Comparison of ENCODE assay signal across 7 cellular contexts in the genomic region with DNA sequence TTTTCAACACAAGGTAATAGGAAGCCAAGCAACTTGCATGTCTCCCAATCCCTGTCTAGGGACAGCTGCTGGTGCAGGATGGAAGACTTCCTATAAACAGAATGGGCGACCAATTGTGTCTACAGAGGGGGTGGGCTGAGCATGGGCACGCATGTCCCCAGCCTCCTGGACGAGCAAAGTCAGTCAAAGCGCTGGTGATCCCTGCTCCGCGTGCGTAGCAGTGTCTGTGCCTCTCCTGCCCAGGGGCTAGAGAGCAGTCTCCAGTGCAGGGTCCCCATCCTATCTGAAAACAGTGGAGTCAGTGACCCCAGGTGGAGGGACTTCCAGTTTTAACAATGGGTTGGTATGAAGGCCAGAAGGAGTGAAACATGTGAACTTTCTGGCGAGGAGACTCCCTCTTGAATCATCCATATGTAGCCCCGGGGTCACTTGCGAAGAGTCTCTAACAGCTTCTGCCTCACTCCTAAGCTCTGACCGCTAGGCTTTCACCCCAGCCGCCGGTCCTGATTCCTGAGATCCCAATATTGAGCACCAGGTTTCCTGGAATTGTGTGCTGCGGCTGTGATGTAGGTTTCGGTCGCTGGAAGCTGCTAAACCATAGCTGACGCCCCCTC. TPM values are rescaled to one million over a fixed set of nuclear protein-coding genes. Genes with fewer than 3 reads are reported as not detected.
DNase-seq lines count a peak whose midpoint lies in the region; ATAC-seq, FAIRE-seq and TF ChIP-seq lines count a peak whose summit lies in the region.

No MANE protein-coding gene starts in this region.

- H3K9me3 ChIP-seq in HEK293 (ENCODE audit: control insufficient read depth, insufficient read depth, low read depth, low read length): no peaks in the 10 kb centered on the region
- H3K9me3 ChIP-seq in kidney (ENCODE audit: control insufficient read depth in 1 of 2, low read length in 2 of 2): no peaks in the 10 kb centered on the region

- peak overlapping the region; percentile 26; the same call in 1 of the 2 replicates for H3K27ac ChIP-seq in HEK293 (ENCODE audit: extremely low read depth, low read depth, low read length)
- H3K27ac ChIP-seq in kidney (ENCODE audit: low read depth in 2 of 2, low read length in 2 of 2): peak overlapping the region; percentile 20 to 65

- CTCF ChIA-PET in HEK293 (lab: Yijun Ruan, JAX): interaction anchor here (0.6 to 1.7 kb wide), 6 partner anchors 12 to 185 kb away, joined by 3 to 5 read pairs (median 4); no protein-coding TSS in a partner anchor

- H3K4me1 ChIP-seq in HEK293 (ENCODE audit: control insufficient read depth, insufficient read depth, low read length): no peaks in the 10 kb centered on the region
- peaks cover 10 to 34% of the 10 kb centered on the region in 2 donors for H3K4me1 ChIP-seq in kidney (ENCODE audit: control insufficient read depth in 1 of 2, insufficient read depth in 1 of 2, low read depth in 1 of 2, low read length in 2 of 2)

- peaks cover 29% of the 10 kb centered on the region for H3K36me3 Mint-ChIP-seq in activated T-helper 1 cell treated with anti-CD3 and anti-CD28 coated beads, Interleukin-12 subunit alpha, Interleukin-12 subunit beta, Interleukin-2, Interleukin-4 antibody, amounts not matched to agents 30 ng/mL and 10 ng/mL and 1 ng/mL, durations not matched to agents 14 hours and 24 hours and 36 hours (ENCODE audit: low read depth)
- peaks cover 13 to 32% of the 10 kb centered on the region in 2 donors for H3K36me3 Mint-ChIP-seq in stimulated activated naive B cell treated with anti-CD40 and anti-IgM and Interleukin-4, amounts not matched to agents 10 μg/mL and 1 μg/mL and 100 μg/mL, for 72 hours

- H3K9ac ChIP-seq in kidney (ENCODE audit: low read length in 2 of 2): peak overlapping the region in 1 of 2 donors; percentile 51

- no peaks in the 10 kb centered on the region for H3K27me3 Mint-ChIP-seq in activated T-helper 1 cell treated with anti-CD3 and anti-CD28 coated beads, Interleukin-12 subunit alpha, Interleukin-12 subunit beta, Interleukin-2, Interleukin-4 antibody, amounts not matched to agents 30 ng/mL and 10 ng/mL and 1 ng/mL, durations not matched to agents 14 hours and 24 hours and 36 hours (ENCODE audit: insufficient read depth)
- no peaks in the 10 kb centered on the region for H3K27me3 Mint-ChIP-seq in stimulated activated naive B cell treated with anti-CD40 and anti-IgM and Interleukin-4, amounts not matched to agents 10 μg/mL and 1 μg/mL and 100 μg/mL, for 72 hours

- intact Hi-C loops in activated T-helper 1 cell treated with anti-CD3 and anti-CD28 coated beads, Interleukin-12 subunit alpha, Interleukin-12 subunit beta, Interleukin-2, Interleukin-4 antibody, amounts not matched to agents 30 ng/mL and 10 ng/mL and 1 ng/mL, durations not matched to agents 14 hours and 24 hours and 36 hours (cut with micrococcal nuclease): loop anchor here (5.0 to 10.0 kb wide), 3 partner anchors 615 to 1553 kb away; partner anchors contain the start of genes SSBP1 and TCAF1
- intact Hi-C loops in kidney (cut with DNase I): no loop called here

- peak overlapping the region; percentile 94 for H3K4me3 Mint-ChIP-seq in activated T-helper 1 cell treated with anti-CD3 and anti-CD28 coated beads, Interleukin-12 subunit alpha, Interleukin-12 subunit beta, Interleukin-2, Interleukin-4 antibody, amounts not matched to agents 30 ng/mL and 10 ng/mL and 1 ng/mL, durations not matched to agents 14 hours and 24 hours and 36 hours
- H3K4me3 Mint-ChIP-seq in stimulated activated naive B cell treated with anti-CD40 and anti-IgM and Interleukin-4, amounts not matched to agents 10 μg/mL and 1 μg/mL and 100 μg/mL, for 72 hours: peak overlapping the region; percentile 97 to 98

- peaks cover 4% of the 10 kb centered on the region for H3K9me3 Mint-ChIP-seq in activated T-helper 1 cell treated with anti-CD3 and anti-CD28 coated beads, Interleukin-12 subunit alpha, Interleukin-12 subunit beta, Interleukin-2, Interleukin-4 antibody, amounts not matched to agents 30 ng/mL and 10 ng/mL and 1 ng/mL, durations not matched to agents 14 hours and 24 hours and 36 hours
- peaks cover 2 to 4% of the 10 kb centered on the region in 2 donors for H3K9me3 Mint-ChIP-seq in stimulated activated naive B cell treated with anti-CD40 and anti-IgM and Interleukin-4, amounts not matched to agents 10 μg/mL and 1 μg/mL and 100 μg/mL, for 72 hours

- peak overlapping the region; percentile 92 for H3K27ac Mint-ChIP-seq in activated T-helper 1 cell treated with anti-CD3 and anti-CD28 coated beads, Interleukin-12 subunit alpha, Interleukin-12 subunit beta, Interleukin-2, Interleukin-4 antibody, amounts not matched to agents 30 ng/mL and 10 ng/mL and 1 ng/mL, durations not matched to agents 14 hours and 24 hours and 36 hours
- H3K27ac Mint-ChIP-seq in stimulated activated naive B cell treated with anti-CD40 and anti-IgM and Interleukin-4, amounts not matched to agents 10 μg/mL and 1 μg/mL and 100 μg/mL, for 72 hours: peak overlapping the region; percentile 97

- POLR2A ChIA-PET in HEK293 (lab: Yijun Ruan, JAX): interaction anchor here (0.5 to 1.3 kb wide), 15 partner anchors 8 to 741 kb away, joined by 3 to 17 read pairs (median 5); partner anchors contain the start of genes GSTK1 and ZYX

- no peak overlapping the region; the same call in 1 of the 2 replicates for H3K4me3 ChIP-seq in HEK293 (ENCODE audit: low read depth, low read length)
- peak overlapping the region; percentile 53 to 78 for H3K4me3 ChIP-seq in kidney (ENCODE audit: low read length in 2 of 2)

- no peak for DNase-seq in activated T-helper 1 cell treated with anti-CD3 and anti-CD28 coated beads, Interleukin-12 subunit alpha, Interleukin-12 subunit beta, Interleukin-2, Interleukin-4 antibody, amounts not matched to agents 30 ng/mL and 10 ng/mL and 1 ng/mL, durations not matched to agents 14 hours and 24 hours and 36 hours (ENCODE audit: low spot score)
- DNase-seq in kidney (no peak), NCI-H2227 treated with DMSO at 0.1 percent for 48 hours (lab: John Stamatoyannopoulos, UW) (no peak)
- DNase-seq in stimulated activated naive B cell treated with anti-CD40 and anti-IgM and Interleukin-4, amounts not matched to agents 10 μg/mL and 1 μg/mL and 100 μg/mL, for 72 hours: no peak

- H3K4me1 Mint-ChIP-seq in activated T-helper 1 cell treated with anti-CD3 and anti-CD28 coated beads, Interleukin-12 subunit alpha, Interleukin-12 subunit beta, Interleukin-2, Interleukin-4 antibody, amounts not matched to agents 30 ng/mL and 10 ng/mL and 1 ng/mL, durations not matched to agents 14 hours and 24 hours and 36 hours (ENCODE audit: low read depth): peaks cover 64% of the 10 kb centered on the region
- H3K4me1 Mint-ChIP-seq in stimulated activated naive B cell treated with anti-CD40 and anti-IgM and Interleukin-4, amounts not matched to agents 10 μg/mL and 1 μg/mL and 100 μg/mL, for 72 hours: peaks cover 37 to 48% of the 10 kb centered on the region in 2 donors

- ATAC-seq in stimulated activated naive B cell treated with anti-CD40 and anti-IgM and Interleukin-4, amounts not matched to agents 10 μg/mL and 1 μg/mL and 100 μg/mL, for 72 hours (replicated peaks): no peak
- ATAC-seq in HG03457 (IDR thresholded peaks at IDR 0.05; ENCODE audit: unreplicated experiment) (no peak), HG03439 (IDR thresholded peaks at IDR 0.05; ENCODE audit: unreplicated experiment) (no peak)

- no peak for FAIRE-seq in kidney (lab: Jason Lieb, UNC)

- TF ChIP-seq CTCF in HEK293 (tag by site-specific recombination; IDR thresholded peaks at IDR 0.05): no peak
- TF ChIP-seq CTCF in kidney (IDR thresholded peaks at IDR 0.05; ENCODE audit: borderline replicate concordance, extremely low read depth, insufficient read depth): no peak

- H3K36me3 ChIP-seq in HEK293 (ENCODE audit: control insufficient read depth in 2 of 2, insufficient read depth in 1 of 2, low read length in 2 of 2) (peaks cover 0 to 24% of the 10 kb centered on the region in 2 experiments; a peak in 2 of 3 replicates), kidney (ENCODE audit: control insufficient read depth in 1 of 2, insufficient read depth in 2 of 2, low read length in 2 of 2) (peaks cover 0 to 5% of the 10 kb centered on the region in 2 donors)

TF ChIP-seq in HEK293, 187 proteins besides CTCF, POLR2A, EP300 and RAD21:
- TF ChIP-seq ZNF558 (tag by site-specific recombination; IDR thresholded peaks at IDR 0.05) (0 out of 2 replicates have a peak, but pooled peaks have one; percentile 51), ZNF548 (tag by site-specific recombination; IDR thresholded peaks at IDR 0.05) (0 out of 2 replicates have a peak, but pooled peaks have one; percentile 29), ZNF792 (tag by site-specific recombination; IDR thresholded peaks at IDR 0.05) (no peak), ZFP41 (tag by site-specific recombination; IDR thresholded peaks at IDR 0.05; ENCODE audit: borderline replicate concordance) (no peak), ZNF501 (tag by site-specific recombination; IDR thresholded peaks at IDR 0.05) (peak; percentile 13; the same call in 1 of the 2 replicates)

RNA-seq across cellular contexts. Expression of gene CASP2, which starts 0.7 kb away (rescaled TPM):
- total RNA-seq in activated T-helper 1 cell treated with anti-CD3 and anti-CD28 coated beads, Interleukin-12 subunit alpha, Interleukin-12 subunit beta, Interleukin-2, Interleukin-4 antibody, amounts not matched to agents 30 ng/mL and 10 ng/mL and 1 ng/mL, durations not matched to agents 14 hours and 24 hours and 36 hours: 107 and 110 TPM in 2 replicates
- total RNA-seq in kidney: 36.2 TPM
- 6.6 TPM for polyA plus RNA-seq in kidney (ENCODE audit: insufficient read depth, low read depth, low replicate concordance)

RNA-seq across cellular contexts. Expression of gene TMEM139, which starts 2.7 kb away (rescaled TPM):
- total RNA-seq in activated T-helper 1 cell treated with anti-CD3 and anti-CD28 coated beads, Interleukin-12 subunit alpha, Interleukin-12 subunit beta, Interleukin-2, Interleukin-4 antibody, amounts not matched to agents 30 ng/mL and 10 ng/mL and 1 ng/mL, durations not matched to agents 14 hours and 24 hours and 36 hours: 0.73 TPM in 1 of 2 replicates, not detected in the other
- 36.7 TPM for total RNA-seq in kidney
- 108 TPM for polyA plus RNA-seq in kidney (ENCODE audit: insufficient read depth, low read depth, low replicate concordance)

RNA-seq across cellular contexts. Expression of gene GSTK1, which starts 24.2 kb away (rescaled TPM):
- 134 and 135 TPM in 2 replicates for total RNA-seq in activated T-helper 1 cell treated with anti-CD3 and anti-CD28 coated beads, Interleukin-12 subunit alpha, Interleukin-12 subunit beta, Interleukin-2, Interleukin-4 antibody, amounts not matched to agents 30 ng/mL and 10 ng/mL and 1 ng/mL, durations not matched to agents 14 hours and 24 hours and 36 hours
- 176 TPM for total RNA-seq in kidney
- 469 TPM for polyA plus RNA-seq in kidney (ENCODE audit: insufficient read depth, low read depth, low replicate concordance)

RNA-seq across cellular contexts. Expression of gene CLCN1, which starts 28.5 kb away (rescaled TPM):
- total RNA-seq in activated T-helper 1 cell treated with anti-CD3 and anti-CD28 coated beads, Interleukin-12 subunit alpha, Interleukin-12 subunit beta, Interleukin-2, Interleukin-4 antibody, amounts not matched to agents 30 ng/mL and 10 ng/mL and 1 ng/mL, durations not matched to agents 14 hours and 24 hours and 36 hours: not detected in 2 replicates
- 0.35 TPM for total RNA-seq in kidney
- not detected for polyA plus RNA-seq in kidney (ENCODE audit: insufficient read depth, low read depth, low replicate concordance)

Comparison
In these comparisons a context has a peak if more than half of its experiments do, and no peak if none do; other contexts are left out.
1. RNA of gene TMEM139, which starts 2.7 kb away (total RNA-seq): 36.7 TPM in kidney (single experiment); 0.73 TPM in activated T-helper 1 cell treated with anti-CD3 and anti-CD28 coated beads, Interleukin-12 subunit alpha, Interleukin-12 subunit beta, Interleukin-2, Interleukin-4 antibody, amounts not matched to agents 30 ng/mL and 10 ng/mL and 1 ng/mL, durations not matched to agents 14 hours and 24 hours and 36 hours; every median in the first group is over 10 times any median in the second.